22 cellular contexts compared by ENCODE assay signal in the genomic region with DNA sequence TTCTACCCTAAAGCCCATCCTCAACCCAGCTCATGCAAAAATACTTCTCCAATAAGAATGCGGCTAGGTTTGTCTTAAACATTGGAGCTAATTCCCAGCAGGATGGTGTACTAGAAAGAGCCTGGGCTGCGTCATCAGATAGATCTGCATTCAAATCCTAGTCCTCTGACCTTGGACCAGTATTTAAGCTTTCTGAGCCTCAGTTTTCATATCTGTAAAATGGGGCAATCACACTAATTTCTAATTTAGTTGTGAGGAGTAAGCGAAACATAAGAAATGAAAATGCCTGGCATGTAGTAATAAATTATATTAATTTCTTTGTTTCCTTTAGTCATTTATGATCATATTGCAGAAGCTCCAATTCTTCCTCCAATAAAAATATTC. TPM values are rescaled to one million over a fixed set of nuclear protein-coding genes. Genes with fewer than 3 reads are reported as not detected.
DNase-seq lines count a peak whose midpoint lies in the region; ATAC-seq and TF ChIP-seq lines count a peak whose summit lies in the region.
"Had no signal": no experiment of that assay in that cellular context is flagged by ENCODE, and none has a peak within 500 bp of the region (broad histone marks: within the 10 kb centered on the region; RNA-seq: fewer than 3 reads in every experiment).

No MANE protein-coding gene starts in this region.

- WGBS in heart left ventricle, 4 donors, result 97 to 99% (median 97%) methylated on average over 3 of the region's 3 CpGs
- 100% methylated on average over 2 of the region's 3 CpGs for WGBS in mesenchymal stem cell
- WGBS in endodermal cell (ENCODE audit: insufficient coverage in 1 of 2, insufficient read length in 1 of 2), 2 experiments, result 85 to 96% methylated on average over 2 of the region's 3 CpGs

- no peak overlapping the region for H3K4me3 Mint-ChIP-seq in endodermal cell
- H3K4me3 Mint-ChIP-seq: CD8-positive, alpha-beta T cell had no signal

- no peaks in the 10 kb centered on the region for H3K79me1 ChIP-seq in mesenchymal stem cell (replicated peaks; ENCODE audit: low read length, poor library complexity, severe bottlenecking)

- no peak for TF ChIP-seq POLR2A in heart left ventricle (IDR thresholded peaks at IDR 0.05)

- ATAC-seq in heart left ventricle, result no peak
- ATAC-seq in GM21723 (IDR thresholded peaks at IDR 0.05; ENCODE audit: unreplicated experiment), result no peak
- ATAC-seq: CD8-positive, alpha-beta T cell; GM12878 had no signal

- H3K36me3 Mint-ChIP-seq in endodermal cell (ENCODE audit: low read depth), result no peaks in the 10 kb centered on the region
- H3K36me3 Mint-ChIP-seq: CD8-positive, alpha-beta T cell had no signal

- H3K27me3 Mint-ChIP-seq in endodermal cell (ENCODE audit: insufficient read depth), result peaks cover 20% of the 10 kb centered on the region

- no peak overlapping the region for H2BK15ac ChIP-seq in mesenchymal stem cell (ENCODE audit: low read depth, poor library complexity, severe bottlenecking)

- H3K9me3 Mint-ChIP-seq in endodermal cell, result no peaks in the 10 kb centered on the region
- H3K9me3 Mint-ChIP-seq: CD8-positive, alpha-beta T cell had no signal

- peak overlapping the region; percentile 65 for H3K9ac ChIP-seq in mesenchymal stem cell (ENCODE audit: low read length)
- H3K9ac ChIP-seq in endodermal cell (ENCODE audit: extremely low read depth, low read length, poor library complexity, severe bottlenecking), result no peak overlapping the region
- H3K9ac ChIP-seq: BLaER1, KMS-11 had no signal

- no peak overlapping the region for H3K4me3 ChIP-seq in heart left ventricle
- no peak overlapping the region for H3K4me3 ChIP-seq in ascending aorta
- H3K4me3 ChIP-seq in mesenchymal stem cell (ENCODE audit: insufficient read depth in 1 of 2, low read depth in 1 of 2, low read length in 2 of 2), result no peak overlapping the region
- no peak overlapping the region for H3K4me3 ChIP-seq in tibial artery
- no peak overlapping the region for H3K4me3 ChIP-seq in endodermal cell (ENCODE audit: low read length)
- H3K4me3 ChIP-seq: BLaER1, GM12878, PC-9 had no signal

- intact Hi-C loops in heart left ventricle (cut with DNase I), result no loop called here
- intact Hi-C loops in cardiac septum (cut with DNase I), result no loop called here
- intact Hi-C loops in ascending aorta (cut with DNase I), result loop anchor here (2.0 to 5.0 kb wide), 2 partner anchors 68 to 93 kb away; no protein-coding TSS in a partner anchor
- intact Hi-C loops in tibial artery (cut with DNase I; ENCODE audit: low total_unique reads), result no loop called here

- no peak overlapping the region for H2AFZ ChIP-seq in mesenchymal stem cell (ENCODE audit: low read depth, low read length)
- H2AFZ ChIP-seq: PC-9 had no signal

- no peak overlapping the region for H2AK5ac ChIP-seq in mesenchymal stem cell (ENCODE audit: low read length, severe bottlenecking)

- TF ChIP-seq CTCF in heart left ventricle (IDR thresholded peaks at IDR 0.05) (no peak), ascending aorta (IDR thresholded peaks at IDR 0.05) (no peak), tibial artery (IDR thresholded peaks at IDR 0.05) (no peak), endodermal cell (conservative IDR thresholded peaks at IDR 0.05) (no peak)

- H3K4me2 ChIP-seq in mesenchymal stem cell (ENCODE audit: low read length, poor library complexity, severe bottlenecking), result no peak overlapping the region
- H3K4me2 ChIP-seq: KMS-11, PC-9 had no signal

- no peak for DNase-seq in heart left ventricle
- no peak for DNase-seq in cardiac septum (ENCODE audit: low spot score)
- DNase-seq in ascending aorta (ENCODE audit: low spot score in 2 of 2), result no peak
- DNase-seq in mesenchymal stem cell, result no peak
- no peak for DNase-seq in tibial artery
- no peak for DNase-seq in endodermal cell
- no peak for DNase-seq in SKM-1 treated with dmso at 0.1 percent for 144 hours (lab: John Stamatoyannopoulos, UW; ENCODE audit: unreplicated experiment)
- DNase-seq: 8988T; CD8-positive, alpha-beta T cell; DMS79 treated with DMSO at 0.1 percent for 48 hours; NCI-H1092; NCI-H146; NCI-H2081 treated with DMSO at 0.1 percent for 48 hours; NCI-H510A treated with DMSO at 0.1 percent for 48 hours; PC-9 had no signal

- H4K8ac ChIP-seq in mesenchymal stem cell (ENCODE audit: low read length), result peak overlapping the region; percentile 19

- H3K27me3 ChIP-seq in heart left ventricle, result no peaks in the 10 kb centered on the region
- H3K27me3 ChIP-seq in ascending aorta, result no peaks in the 10 kb centered on the region
- peaks cover 0 to 22% of the 10 kb centered on the region in 2 experiments for H3K27me3 ChIP-seq in mesenchymal stem cell (ENCODE audit: control insufficient read depth in 1 of 2, insufficient read depth in 1 of 2, low read length in 2 of 2)
- no peaks in the 10 kb centered on the region for H3K27me3 ChIP-seq in tibial artery
- peaks cover 14% of the 10 kb centered on the region for H3K27me3 ChIP-seq in endodermal cell (ENCODE audit: control insufficient read depth, insufficient read depth, low read length, poor library complexity, severe bottlenecking)
- H3K27me3 ChIP-seq: BLaER1 had no signal

- no peak overlapping the region for H3K23ac ChIP-seq in mesenchymal stem cell (ENCODE audit: low read length in 2 of 2)

- H2BK5ac ChIP-seq in mesenchymal stem cell (ENCODE audit: low read depth, low read length, poor library complexity, severe bottlenecking), result no peak overlapping the region

- peak overlapping the region in 1 of 2 experiments; percentile 67 for H3K18ac ChIP-seq in mesenchymal stem cell (ENCODE audit: low read depth in 1 of 2, low read length in 2 of 2)

- H3K4me1 ChIP-seq in heart left ventricle (peaks cover 0 to 35% (median 24%) of the 10 kb centered on the region in 12 donors), ascending aorta (peaks cover 11 to 60% of the 10 kb centered on the region in 2 donors), mesenchymal stem cell (ENCODE audit: control insufficient read depth, insufficient read depth, low read depth, low read length) (peaks cover 5% of the 10 kb centered on the region), tibial artery (peaks cover 0 to 88% (median 55%) of the 10 kb centered on the region in 4 donors), endodermal cell (ENCODE audit: control insufficient read depth, insufficient read depth, low read length) (peaks cover 3% of the 10 kb centered on the region)

- H4K91ac ChIP-seq in mesenchymal stem cell (ENCODE audit: low read length), result no peak overlapping the region

- H3K4me1 Mint-ChIP-seq in endodermal cell, result peaks cover 2% of the 10 kb centered on the region

- H3K27ac Mint-ChIP-seq in endodermal cell, result no peak overlapping the region
- H3K27ac Mint-ChIP-seq: CD8-positive, alpha-beta T cell had no signal

- H2BK120ac ChIP-seq in mesenchymal stem cell (ENCODE audit: low read depth, low read length), result peak overlapping the region; percentile 39

- H3K27ac ChIP-seq in heart left ventricle (peak overlapping the region in 7 of 12 donors; percentile 3 to 61 (median 52)), ascending aorta (peak overlapping the region; percentile 83 to 93), mesenchymal stem cell (ENCODE audit: low read length, poor library complexity, severe bottlenecking) (no peak overlapping the region), tibial artery (peak overlapping the region; percentile 78 to 80), endodermal cell (ENCODE audit: low read depth, low read length) (no peak overlapping the region)
- H3K27ac ChIP-seq: BLaER1, KMS-11, PC-9 had no signal

- H3K14ac ChIP-seq in mesenchymal stem cell (ENCODE audit: low read length in 2 of 2), result no peak overlapping the region

- H3K4ac ChIP-seq in mesenchymal stem cell (ENCODE audit: low read depth in 1 of 2, low read length in 2 of 2), result peak overlapping the region in 1 of 2 experiments; percentile 40

- H2BK12ac ChIP-seq in mesenchymal stem cell (ENCODE audit: low read length in 2 of 2), result peak overlapping the region; percentile 57 to 65

- H3K9me3 ChIP-seq in heart left ventricle (no peaks in the 10 kb centered on the region), ascending aorta (no peaks in the 10 kb centered on the region), mesenchymal stem cell (ENCODE audit: control insufficient read depth, low read length) (no peaks in the 10 kb centered on the region), tibial artery (no peaks in the 10 kb centered on the region), endodermal cell (ENCODE audit: control insufficient read depth, low read length) (no peaks in the 10 kb centered on the region)
- H3K9me3 ChIP-seq: BLaER1 had no signal

- H3K36me3 ChIP-seq in heart left ventricle, result no peaks in the 10 kb centered on the region
- no peaks in the 10 kb centered on the region for H3K36me3 ChIP-seq in ascending aorta
- H3K36me3 ChIP-seq in mesenchymal stem cell (ENCODE audit: control insufficient read depth in 1 of 2, insufficient read depth in 2 of 2, low read depth in 1 of 2, low read length in 2 of 2), result no peaks in the 10 kb centered on the region
- H3K36me3 ChIP-seq in tibial artery, result no peaks in the 10 kb centered on the region
- H3K36me3 ChIP-seq in endodermal cell (ENCODE audit: control insufficient read depth, insufficient read depth, low read length), result no peaks in the 10 kb centered on the region
- H3K36me3 ChIP-seq: BLaER1 had no signal

RNA-seq across cellular contexts. Expression of a gene that starts 32.2 kb away (rescaled TPM):
- total RNA-seq in heart left ventricle (not detected), cardiac septum (not detected), ascending aorta (not detected), endodermal cell (not detected)
- polyA plus RNA-seq in heart left ventricle, result not detected
- not detected for polyA plus RNA-seq in mesenchymal stem cell (2013, experiment 1 of 2)
- polyA plus RNA-seq in mesenchymal stem cell (2013, experiment 2 of 2), result not detected
- polyA plus RNA-seq in endodermal cell (2013, experiment 1 of 2), result not detected
- not detected for polyA plus RNA-seq in endodermal cell (2013, experiment 2 of 2)
- total RNA-seq: CD8-positive, alpha-beta T cell; G401; GM12878; H4; MCF 10A; PC-9 had no signal

RNA-seq across cellular contexts. Expression of a gene that starts 50.5 kb away (rescaled TPM):
- total RNA-seq in heart left ventricle, result 10 to 100 TPM in 3 of 9 donors, 1 to 10 TPM in 6; 1.6 to 13.5 (median 8.3) TPM
- 10 to 100 TPM in 1 of 2 donors, 1 to 10 TPM in 1; 1.7 to 16.7 TPM for polyA plus RNA-seq in heart left ventricle
- total RNA-seq in cardiac septum, result 12.0 TPM
- total RNA-seq in ascending aorta, result 8.5 TPM
- 7.4 TPM for polyA plus RNA-seq in mesenchymal stem cell (2013, experiment 1 of 2)
- polyA plus RNA-seq in mesenchymal stem cell (2013, experiment 2 of 2), result 7.0 TPM
- 10 to 100 TPM; 10.6 to 16.6 TPM for total RNA-seq in endodermal cell
- polyA plus RNA-seq in endodermal cell (2013, experiment 1 of 2), result 5.1 TPM
- polyA plus RNA-seq in endodermal cell (2013, experiment 2 of 2), result 5.1 TPM
- total RNA-seq: G401 had no signal

Comparison
In these comparisons a context has a peak if more than half of its experiments do, and no peak if none do; other contexts are left out.
1. H3K27ac ChIP-seq: peak in heart left ventricle (7 of 12), ascending aorta (2 of 2) and tibial artery (2 of 2); none in mesenchymal stem cell (single experiment) and endodermal cell (single experiment).